Comparison of ENCODE assay signal across 26 cellular contexts in genomic region chrX:45889471-45889870, GRCh38.
A peak's percentile ranks its signal among the peaks of the same experiment; 100 is the strongest.
DNase-seq lines count a peak whose midpoint lies in the region; FAIRE-seq and TF ChIP-seq lines count a peak whose summit lies in the region.
"Had no signal": no experiment of that assay in that cellular context is flagged by ENCODE, and none has a peak within 500 bp of the region (broad histone marks: within the 10 kb centered on the region; RNA-seq: fewer than 3 reads in every experiment).

No MANE protein-coding gene starts in this region.

- H3K4me1 Mint-ChIP-seq in MCF 10A (ENCODE audit: insufficient read depth, unreplicated experiment): no peaks in the 10 kb centered on the region
- H3K4me1 Mint-ChIP-seq in astrocyte (ENCODE audit: low read depth, unreplicated experiment): peaks cover 3% of the 10 kb centered on the region
- peaks cover 2% of the 10 kb centered on the region for H3K4me1 Mint-ChIP-seq in progenitor cell of endocrine pancreas (ENCODE audit: low read depth)
- H3K4me1 Mint-ChIP-seq: activated CD4-positive, alpha-beta memory T cell treated with anti-CD3 and anti-CD28 coated beads, Interleukin-2, amount 10 ng/mL, durations not matched to agents 7 days and 5 days; natural killer cell; T-helper 17 cell had no signal

- TF ChIP-seq CTCF in MCF 10A (IDR thresholded peaks at IDR 0.05; ENCODE audit: unreplicated experiment) (no peak), breast epithelium (IDR thresholded peaks at IDR 0.05) (no peak), astrocyte (IDR thresholded peaks at IDR 0.05; ENCODE audit: insufficient read depth, low read depth, low read length) (no peak), osteoblast (IDR thresholded peaks at IDR 0.05; ENCODE audit: extremely low read depth, low read depth, low read length) (no peak), progenitor cell of endocrine pancreas (IDR thresholded peaks at IDR 0.05; ENCODE audit: unreplicated experiment) (no peak)

- POLR2A ChIA-PET in MCF 10A (lab: Yijun Ruan, JAX): no interaction called here

- H2AFZ ChIP-seq in astrocyte (ENCODE audit: low read depth, low read length): no peak overlapping the region
- no peak overlapping the region for H2AFZ ChIP-seq in osteoblast (ENCODE audit: low read length)

- no peak overlapping the region for H3K9ac ChIP-seq in astrocyte (ENCODE audit: low read length)

- H3K79me2 ChIP-seq in astrocyte (ENCODE audit: insufficient read depth, low read length): no peaks in the 10 kb centered on the region
- H3K79me2 ChIP-seq in osteoblast (ENCODE audit: insufficient read depth, low read length): no peaks in the 10 kb centered on the region

- intact Hi-C loops in MCF 10A (cut with micrococcal nuclease): no loop called here
- intact Hi-C loops in breast epithelium (cut with DNase I; ENCODE audit: low total_unique reads): no loop called here

- H3K9me3 ChIP-seq in breast epithelium (no peaks in the 10 kb centered on the region), astrocyte (ENCODE audit: insufficient read depth, low read depth, low read length) (no peaks in the 10 kb centered on the region), osteoblast (ENCODE audit: low read depth, low read length) (no peaks in the 10 kb centered on the region)
- H3K9me3 ChIP-seq: A549, gastrocnemius medialis had no signal

- H4K20me1 ChIP-seq in astrocyte (ENCODE audit: insufficient read depth, low read length): no peaks in the 10 kb centered on the region
- no peaks in the 10 kb centered on the region for H4K20me1 ChIP-seq in osteoblast (ENCODE audit: insufficient read depth, low read length)

- CTCF ChIA-PET in MCF 10A (lab: Yijun Ruan, JAX): no interaction called here

- H3K36me3 Mint-ChIP-seq in MCF 10A (ENCODE audit: insufficient read depth, unreplicated experiment): no peaks in the 10 kb centered on the region
- H3K36me3 Mint-ChIP-seq in astrocyte (ENCODE audit: low read depth, unreplicated experiment): no peaks in the 10 kb centered on the region
- peaks cover under 1% of the 10 kb centered on the region for H3K36me3 Mint-ChIP-seq in progenitor cell of endocrine pancreas (ENCODE audit: insufficient read depth)
- H3K36me3 Mint-ChIP-seq: activated naive CD8-positive, alpha-beta T cell; CD14-positive monocyte; natural killer cell had no signal

- peaks cover 0 to 22% of the 10 kb centered on the region in 2 donors for H3K27me3 ChIP-seq in breast epithelium
- H3K27me3 ChIP-seq in astrocyte (ENCODE audit: insufficient read depth, low read length): no peaks in the 10 kb centered on the region
- H3K27me3 ChIP-seq in osteoblast (ENCODE audit: insufficient read depth, low read length): peaks cover 14% of the 10 kb centered on the region
- H3K27me3 ChIP-seq: gastrocnemius medialis had no signal

- H3K36me3 ChIP-seq in breast epithelium (no peaks in the 10 kb centered on the region), astrocyte (ENCODE audit: insufficient read depth, low read length) (no peaks in the 10 kb centered on the region), osteoblast (ENCODE audit: insufficient read depth, low read length) (no peaks in the 10 kb centered on the region)
- H3K36me3 ChIP-seq: gastrocnemius medialis had no signal

- FAIRE-seq in astrocyte (lab: Jason Lieb, UNC): peak; percentile 73
- FAIRE-seq: A549, endothelial cell of umbilical vein, small intestine had no signal

- peaks cover 53% of the 10 kb centered on the region for H3K27me3 Mint-ChIP-seq in MCF 10A (ENCODE audit: insufficient read depth, unreplicated experiment)
- no peaks in the 10 kb centered on the region for H3K27me3 Mint-ChIP-seq in astrocyte (ENCODE audit: low read depth, unreplicated experiment)
- no peaks in the 10 kb centered on the region for H3K27me3 Mint-ChIP-seq in progenitor cell of endocrine pancreas
- H3K27me3 Mint-ChIP-seq: activated CD4-positive, alpha-beta memory T cell treated with anti-CD3 and anti-CD28 coated beads, Interleukin-2, amount 10 ng/mL, durations not matched to agents 7 days and 5 days; activated naive CD8-positive, alpha-beta T cell; T-helper 17 cell had no signal

- H3K4me3 ChIP-seq in breast epithelium (no peak overlapping the region), astrocyte (ENCODE audit: insufficient read depth, low read depth, low read length) (no peak overlapping the region), osteoblast (ENCODE audit: insufficient read depth, low read length) (no peak overlapping the region)
- H3K4me3 ChIP-seq: A549, gastrocnemius medialis had no signal

- DNase-seq in MCF 10A (ENCODE audit: unreplicated experiment) (peak; percentile 19), breast epithelium (ENCODE audit: low spot score in 2 of 2) (no peak), HT1080 (ENCODE audit: low read depth) (peak; percentile 52), astrocyte (ENCODE audit: low read depth) (peak; percentile 51), osteoblast (ENCODE audit: insufficient read length, low spot score, missing footprints) (peak; percentile 57), DMS79 (lab: John Stamatoyannopoulos, UW) (no peak), DMS153 treated with DMSO at 0.1 percent for 48 hours (lab: John Stamatoyannopoulos, UW; ENCODE audit: unreplicated experiment) (no peak), progenitor cell of endocrine pancreas (ENCODE audit: low spot score, unreplicated experiment) (no peak)
- DNase-seq: activated CD4-positive, alpha-beta memory T cell treated with anti-CD3 and anti-CD28 coated beads, Interleukin-2, amount 10 ng/mL, durations not matched to agents 7 days and 5 days; activated T-cell treated with anti-CD3 and anti-CD28 coated beads, Interleukin-2, amount 50 U/mL, for 48 hours; DMS153; gastrocnemius medialis; mesenchymal stem cell; natural killer cell; NCI-H1436; NCI-H69; posterior cingulate gyrus; SIG-M5; small intestine; stimulated activated CD8-positive, alpha-beta memory T cell treated with anti-CD3 and anti-CD28 coated beads, Interleukin-4, amount 100 ng/mL, for 48 hours; T-helper 17 cell had no signal

- TF ChIP-seq POLR2A in breast epithelium (IDR thresholded peaks at IDR 0.05): no peak

- H3K4me3 Mint-ChIP-seq in MCF 10A (ENCODE audit: unreplicated experiment) (no peak overlapping the region), astrocyte (ENCODE audit: unreplicated experiment) (no peak overlapping the region), progenitor cell of endocrine pancreas (ENCODE audit: low read depth) (no peak overlapping the region)
- H3K4me3 Mint-ChIP-seq: activated CD4-positive, alpha-beta memory T cell treated with anti-CD3 and anti-CD28 coated beads, Interleukin-2, amount 10 ng/mL, durations not matched to agents 7 days and 5 days; activated naive CD8-positive, alpha-beta T cell; CD14-positive monocyte; natural killer cell; T-helper 17 cell had no signal

- H3K27ac ChIP-seq in breast epithelium (no peak overlapping the region), astrocyte (ENCODE audit: low read depth, low read length) (no peak overlapping the region), osteoblast (ENCODE audit: low read depth, low read length) (no peak overlapping the region)
- H3K27ac ChIP-seq: A549, gastrocnemius medialis, VCaP had no signal

- no peaks in the 10 kb centered on the region for H3K9me3 Mint-ChIP-seq in MCF 10A (ENCODE audit: unreplicated experiment)
- no peaks in the 10 kb centered on the region for H3K9me3 Mint-ChIP-seq in astrocyte (ENCODE audit: unreplicated experiment)
- H3K9me3 Mint-ChIP-seq in progenitor cell of endocrine pancreas (ENCODE audit: low read depth): peaks cover 16% of the 10 kb centered on the region
- H3K9me3 Mint-ChIP-seq: activated CD4-positive, alpha-beta memory T cell treated with anti-CD3 and anti-CD28 coated beads, Interleukin-2, amount 10 ng/mL, durations not matched to agents 7 days and 5 days; natural killer cell had no signal

- BruUV-seq in MCF 10A (replicated peaks; lab: Mats Ljungman, UMichigan): no TSS peak

- H3K4me2 ChIP-seq in astrocyte (ENCODE audit: low read length): peak overlapping the region; percentile 15
- no peak overlapping the region for H3K4me2 ChIP-seq in osteoblast (ENCODE audit: insufficient read depth, low read length)
- H3K4me2 ChIP-seq: A549 had no signal

- H3K4me1 ChIP-seq in breast epithelium (no peaks in the 10 kb centered on the region), astrocyte (ENCODE audit: insufficient read depth, low read length) (peaks cover 2% of the 10 kb centered on the region), osteoblast (ENCODE audit: insufficient read depth, low read length) (no peaks in the 10 kb centered on the region)
- H3K4me1 ChIP-seq: A549, gastrocnemius medialis had no signal

- H3K27ac Mint-ChIP-seq in MCF 10A (ENCODE audit: low read depth, unreplicated experiment) (no peak overlapping the region), astrocyte (ENCODE audit: unreplicated experiment) (no peak overlapping the region), progenitor cell of endocrine pancreas (no peak overlapping the region)
- H3K27ac Mint-ChIP-seq: activated CD4-positive, alpha-beta memory T cell treated with anti-CD3 and anti-CD28 coated beads, Interleukin-2, amount 10 ng/mL, durations not matched to agents 7 days and 5 days; activated naive CD8-positive, alpha-beta T cell; natural killer cell; T-helper 17 cell had no signal

Comparison
In these comparisons a context has a peak if more than half of its experiments do, and no peak if none do; other contexts are left out.
1. DNase-seq: peak in MCF 10A (single experiment), HT1080 (single experiment), astrocyte (single experiment) and osteoblast (single experiment); none in breast epithelium (0 of 2), DMS79 (single experiment), DMS153 treated with DMSO at 0.1 percent for 48 hours (single experiment) and progenitor cell of endocrine pancreas (single experiment).